Comparison of ENCODE assay signal across 10 cellular contexts in genomic region chr7:45683556-45684148, GRCh38.
"Had no signal": no experiment of that assay in that cellular context is flagged by ENCODE, and none has a peak within 500 bp of the region (broad histone marks: within the 10 kb centered on the region; RNA-seq: fewer than 3 reads in every experiment).

No MANE protein-coding gene starts in this region.

- H3K4me1 Mint-ChIP-seq: activated T-helper 17 cell treated with anti-CD3 and anti-CD28 coated beads, Interleukin-2, amount 50 U/mL, for 72 hours; mesothelial cell of epicardium; stimulated activated naive B cell treated with anti-CD40 and anti-IgM and Interleukin-4, amounts not matched to agents 10 μg/mL and 1 μg/mL and 100 μg/mL, for 72 hours had no signal

- DNase-seq: activated T-cell treated with anti-CD3 and anti-CD28 coated beads for 4 hours; kidney glomerular epithelial cell; nephron progenitor cell; stimulated activated naive B cell treated with anti-CD40 and anti-IgM and Interleukin-4, amounts not matched to agents 10 μg/mL and 1 μg/mL and 100 μg/mL, for 72 hours; transverse colon had no signal

- H3K9me3 ChIP-seq: ovary, transverse colon had no signal

- H3K4me1 ChIP-seq: transverse colon had no signal

- H3K27ac Mint-ChIP-seq: activated naive CD4-positive, alpha-beta T cell treated with anti-CD3 and anti-CD28 coated beads, Interleukin-2, amount 50 U/mL, for 72 hours; activated T-helper 17 cell treated with anti-CD3 and anti-CD28 coated beads, Interleukin-2, amount 50 U/mL, for 72 hours; mesothelial cell of epicardium; nephron progenitor cell; stimulated activated naive B cell treated with anti-CD40 and anti-IgM and Interleukin-4, amounts not matched to agents 10 μg/mL and 1 μg/mL and 100 μg/mL, for 72 hours had no signal

- H3K27ac ChIP-seq: cardiac muscle cell, ovary, transverse colon had no signal

- H3K4me3 Mint-ChIP-seq: activated T-helper 17 cell treated with anti-CD3 and anti-CD28 coated beads, Interleukin-2, amount 50 U/mL, for 72 hours; mesothelial cell of epicardium; nephron progenitor cell; stimulated activated naive B cell treated with anti-CD40 and anti-IgM and Interleukin-4, amounts not matched to agents 10 μg/mL and 1 μg/mL and 100 μg/mL, for 72 hours had no signal

- H3K27me3 ChIP-seq: cardiac muscle cell, ovary, transverse colon had no signal

- H3K36me3 ChIP-seq: ovary, transverse colon had no signal

- H3K9me3 Mint-ChIP-seq: activated naive CD4-positive, alpha-beta T cell treated with anti-CD3 and anti-CD28 coated beads, Interleukin-2, amount 50 U/mL, for 72 hours; activated T-helper 17 cell treated with anti-CD3 and anti-CD28 coated beads, Interleukin-2, amount 50 U/mL, for 72 hours; mesothelial cell of epicardium; nephron progenitor cell; stimulated activated naive B cell treated with anti-CD40 and anti-IgM and Interleukin-4, amounts not matched to agents 10 μg/mL and 1 μg/mL and 100 μg/mL, for 72 hours had no signal

- H3K4me3 ChIP-seq: cardiac muscle cell, ovary, transverse colon had no signal

- H3K36me3 Mint-ChIP-seq: activated naive CD4-positive, alpha-beta T cell treated with anti-CD3 and anti-CD28 coated beads, Interleukin-2, amount 50 U/mL, for 72 hours; mesothelial cell of epicardium had no signal

- ATAC-seq: activated naive CD4-positive, alpha-beta T cell treated with anti-CD3 and anti-CD28 coated beads, Interleukin-2, amount 50 U/mL, for 72 hours; activated T-helper 17 cell treated with anti-CD3 and anti-CD28 coated beads, Interleukin-2, amount 50 U/mL, for 72 hours; stimulated activated naive B cell treated with anti-CD40 and anti-IgM and Interleukin-4, amounts not matched to agents 10 μg/mL and 1 μg/mL and 100 μg/mL, for 72 hours had no signal
